In genomic region chr17:80195141-80195540, GRCh38 we compare ENCODE assay signal across 21 cellular contexts. TPM values are rescaled to one million over a fixed set of nuclear protein-coding genes. Genes with fewer than 3 reads are reported as not detected.
"Had no signal": no experiment of that assay in that cellular context is flagged by ENCODE, and none has a peak within 500 bp of the region (broad histone marks: within the 10 kb centered on the region; RNA-seq: fewer than 3 reads in every experiment).

No MANE protein-coding gene starts in this region.

- H3K4me1 ChIP-seq: SJSA1 had no signal

- H3K4me3 ChIP-seq: K562, SJSA1, SK-N-MC had no signal

- DNase-seq: Kasumi-1, MV-4-11, NCI-H1048, NCI-H1105, NCI-H1436 treated with DMSO at 0.1 percent for 48 hours, NCI-H1694, NCI-H187 treated with DMSO at 0.1 percent for 48 hours, NCI-H2029 treated with DMSO at 0.1 percent for 48 hours, NCI-H226, NCI-H446, NCI-H524 treated with DMSO at 0.1 percent for 48 hours, NCI-H774, Right ventricle myocardium superior, SIG-M5 had no signal

- H3K27ac ChIP-seq: KMS-11, SJSA1, SK-N-MC had no signal

- FAIRE-seq: K562, RCC 7860 had no signal

- H3K9ac ChIP-seq: KMS-11 had no signal

- H3K4me2 ChIP-seq: KMS-11 had no signal

- H3K27me3 ChIP-seq: SJSA1 had no signal

- H3K36me3 ChIP-seq: SJSA1 had no signal

RNA-seq across cellular contexts. Expression of gene CARD14, which starts 25.3 kb away (rescaled TPM):
- total RNA-seq: HT1080, K562, Right ventricle myocardium superior, SJSA1 had no signal
- polyA plus RNA-seq: IgD-negative memory B cell, K562 had no signal
